Comparison of ENCODE assay signal across 17 cellular contexts in the genomic region with DNA sequence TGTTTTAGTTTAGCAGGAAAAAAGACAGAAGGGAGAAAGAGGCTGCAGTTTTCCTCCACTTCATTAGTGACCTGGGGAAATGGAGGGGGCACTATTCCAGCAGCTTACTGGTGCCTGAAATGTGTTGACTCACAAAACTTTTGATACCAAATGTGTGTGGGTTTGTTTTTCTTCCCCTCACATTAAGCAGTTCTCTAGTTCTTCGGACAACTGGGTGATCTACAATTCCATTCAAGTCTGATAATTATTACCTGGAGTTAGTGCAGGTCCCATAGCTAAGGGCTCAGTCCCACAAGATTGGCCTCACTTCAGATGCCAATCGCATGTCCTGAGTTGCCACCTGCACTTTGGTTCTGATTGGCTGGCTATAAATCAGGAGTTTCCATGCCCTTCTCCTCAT.
"Had no signal": no experiment of that assay in that cellular context is flagged by ENCODE, and none has a peak within 500 bp of the region (broad histone marks: within the 10 kb centered on the region; RNA-seq: fewer than 3 reads in every experiment).

No MANE protein-coding gene starts in this region.

- H3K27me3 Mint-ChIP-seq: naive B cell, type B pancreatic cell had no signal

- H3K4me1 Mint-ChIP-seq: immature natural killer cell had no signal

- H3K36me3 Mint-ChIP-seq: type B pancreatic cell had no signal

- ATAC-seq: left colon, left ventricle myocardium superior, psoas muscle, sciatic nerve had no signal

- H3K27ac Mint-ChIP-seq: immature natural killer cell, nephron, type B pancreatic cell had no signal

- H3K9me3 Mint-ChIP-seq: immature natural killer cell, naive B cell, nephron, type B pancreatic cell had no signal

- DNase-seq: colonic mucosa; dermis blood vessel endothelial cell; foreskin keratinocyte; immature natural killer cell; left colon; left ventricle myocardium superior; mesendoderm; naive B cell; psoas muscle; spleen; stimulated activated CD4-positive, alpha-beta T cell treated with anti-CD3 and anti-CD28 coated beads, Interleukin-2, amount 100 ng/mL, for 24 hours; stimulated activated CD4-positive, alpha-beta T cell treated with anti-CD3 and anti-CD28 coated beads, Interleukin-4, amount 100 ng/mL, for 4 hours; stimulated activated naive CD4-positive, alpha-beta T cell treated with Interleukin-2 at 50 U/mL for 16 hours; thyroid gland had no signal

- H3K4me3 Mint-ChIP-seq: immature natural killer cell, naive B cell, nephron, type B pancreatic cell had no signal
